Comparison of ENCODE assay signal across 8 cellular contexts in genomic region chr11:131694526-131695424, GRCh38.
DNase-seq lines count a peak whose midpoint lies in the region; ATAC-seq and TF ChIP-seq lines count a peak whose summit lies in the region.

No MANE protein-coding gene starts in this region.

- H3K36me3 Mint-ChIP-seq in Caco-2 (ENCODE audit: insufficient read depth, unreplicated experiment) (peaks cover 4% of the 10 kb centered on the region), nephron (ENCODE audit: low read depth) (no peaks in the 10 kb centered on the region)
- H3K36me3 Mint-ChIP-seq in activated T-cell treated with anti-CD3 and anti-CD28 coated beads, Interleukin-2, amount 50 U/mL, for 24 hours (ENCODE audit: low read depth), result no peaks in the 10 kb centered on the region

- POLR2A ChIA-PET in Caco-2 (lab: Charles Lee), result no interaction called here

- CTCF ChIA-PET in Caco-2 (lab: Charles Lee), result interaction anchor here (0.6 to 1.9 kb wide), 10 partner anchors 9 to 630 kb away, joined by 3 to 9 read pairs (median 4); no protein-coding TSS in a partner anchor

- H3K4me1 ChIP-seq in Caco-2, result no peaks in the 10 kb centered on the region

- H3K4me3 Mint-ChIP-seq in Caco-2 (ENCODE audit: unreplicated experiment), result peak overlapping the region; percentile 24
- no peak overlapping the region for H3K4me3 Mint-ChIP-seq in activated T-cell treated with anti-CD3 and anti-CD28 coated beads, Interleukin-2, amount 50 U/mL, for 24 hours
- H3K4me3 Mint-ChIP-seq in nephron, result peak overlapping the region in 2 of 3 experiments; percentile 12 to 43

- H3K9me3 Mint-ChIP-seq in Caco-2 (ENCODE audit: unreplicated experiment) (no peaks in the 10 kb centered on the region), nephron (no peaks in the 10 kb centered on the region)
- H3K9me3 Mint-ChIP-seq in activated T-cell treated with anti-CD3 and anti-CD28 coated beads, Interleukin-2, amount 50 U/mL, for 24 hours, result no peaks in the 10 kb centered on the region

- H3K9me3 ChIP-seq in Caco-2, result no peaks in the 10 kb centered on the region

- BruUV-seq in Caco-2 (replicated peaks; lab: Mats Ljungman, UMichigan), result no TSS peak

- peak; percentile 98 to 99 for TF ChIP-seq CTCF in Caco-2 (IDR thresholded peaks at IDR 0.05; ENCODE audit: insufficient read depth in 1 of 2, low read depth in 1 of 2, low read length in 1 of 2, severe bottlenecking in 1 of 2, unreplicated experiment in 1 of 2)
- peak; percentile 84 for TF ChIP-seq CTCF in fibroblast of mammary gland (conservative IDR thresholded peaks at IDR 0.05; ENCODE audit: control insufficient read depth, insufficient read depth, low read depth, low read length)
- TF ChIP-seq CTCF in nephron (IDR thresholded peaks at IDR 0.05; ENCODE audit: unreplicated experiment in 3 of 3), result peak; percentile 98 to 99 (median 99)

- DNase-seq in Caco-2, result peak; percentile 84 to 90
- peak; percentile 69 for DNase-seq in NOMO-1 treated with DMSO at 0.1 percent for 48 hours (lab: John Stamatoyannopoulos, UW; ENCODE audit: unreplicated experiment)
- DNase-seq in activated T-cell treated with anti-CD3 and anti-CD28 coated beads, Interleukin-2, amount 50 U/mL, for 24 hours, result peak; percentile 68
- DNase-seq in fibroblast of mammary gland (ENCODE audit: low read depth), result peak; percentile 72

- H3K27ac Mint-ChIP-seq in Caco-2 (ENCODE audit: unreplicated experiment), result no peak overlapping the region
- no peak overlapping the region for H3K27ac Mint-ChIP-seq in activated T-cell treated with anti-CD3 and anti-CD28 coated beads, Interleukin-2, amount 50 U/mL, for 24 hours
- peak overlapping the region in 1 of 3 experiments; percentile 13 for H3K27ac Mint-ChIP-seq in nephron

- intact Hi-C loops in Caco-2 (cut with micrococcal nuclease; ENCODE audit: unreplicated experiment), result loop anchor here (2.0 kb wide), 1 partner anchor 334 kb away; no protein-coding TSS in a partner anchor

- H3K27me3 Mint-ChIP-seq in Caco-2 (ENCODE audit: insufficient read depth, unreplicated experiment), result peaks cover 24% of the 10 kb centered on the region
- peaks cover 44% of the 10 kb centered on the region for H3K27me3 Mint-ChIP-seq in activated T-cell treated with anti-CD3 and anti-CD28 coated beads, Interleukin-2, amount 50 U/mL, for 24 hours
- H3K27me3 Mint-ChIP-seq in nephron (ENCODE audit: low read depth), result peaks cover 69% of the 10 kb centered on the region

- H3K27ac ChIP-seq in temporal lobe (ENCODE audit: low read depth, low read length), result peak overlapping the region; percentile 44

- H3K4me1 Mint-ChIP-seq in Caco-2 (ENCODE audit: low read depth, unreplicated experiment) (peaks cover 6% of the 10 kb centered on the region), nephron (peaks cover 14% of the 10 kb centered on the region)
- peaks cover 3% of the 10 kb centered on the region for H3K4me1 Mint-ChIP-seq in activated T-cell treated with anti-CD3 and anti-CD28 coated beads, Interleukin-2, amount 50 U/mL, for 24 hours (ENCODE audit: low read depth)

- H3K36me3 ChIP-seq in Caco-2 (ENCODE audit: control insufficient read depth, insufficient read depth, low read length), result no peaks in the 10 kb centered on the region

- H3K4me3 ChIP-seq in Caco-2 (ENCODE audit: low read depth, low read length), result no peak overlapping the region
- H3K4me3 ChIP-seq in fibroblast of mammary gland (ENCODE audit: control insufficient read depth, low read depth, low read length), result peak overlapping the region; percentile 24

- ATAC-seq in GM19372 (IDR thresholded peaks at IDR 0.05; ENCODE audit: low read depth, unreplicated experiment) (peak; percentile 92), HG03354 (IDR thresholded peaks at IDR 0.05; ENCODE audit: poor library complexity, severe bottlenecking, unreplicated experiment) (peak; percentile 88)

- H3K27me3 ChIP-seq in Caco-2 (replicated peaks; ENCODE audit: control insufficient read depth, insufficient read depth, low read length), result no peaks in the 10 kb centered on the region
